Comparison of ENCODE assay signal across 18 cellular contexts in the genomic region with DNA sequence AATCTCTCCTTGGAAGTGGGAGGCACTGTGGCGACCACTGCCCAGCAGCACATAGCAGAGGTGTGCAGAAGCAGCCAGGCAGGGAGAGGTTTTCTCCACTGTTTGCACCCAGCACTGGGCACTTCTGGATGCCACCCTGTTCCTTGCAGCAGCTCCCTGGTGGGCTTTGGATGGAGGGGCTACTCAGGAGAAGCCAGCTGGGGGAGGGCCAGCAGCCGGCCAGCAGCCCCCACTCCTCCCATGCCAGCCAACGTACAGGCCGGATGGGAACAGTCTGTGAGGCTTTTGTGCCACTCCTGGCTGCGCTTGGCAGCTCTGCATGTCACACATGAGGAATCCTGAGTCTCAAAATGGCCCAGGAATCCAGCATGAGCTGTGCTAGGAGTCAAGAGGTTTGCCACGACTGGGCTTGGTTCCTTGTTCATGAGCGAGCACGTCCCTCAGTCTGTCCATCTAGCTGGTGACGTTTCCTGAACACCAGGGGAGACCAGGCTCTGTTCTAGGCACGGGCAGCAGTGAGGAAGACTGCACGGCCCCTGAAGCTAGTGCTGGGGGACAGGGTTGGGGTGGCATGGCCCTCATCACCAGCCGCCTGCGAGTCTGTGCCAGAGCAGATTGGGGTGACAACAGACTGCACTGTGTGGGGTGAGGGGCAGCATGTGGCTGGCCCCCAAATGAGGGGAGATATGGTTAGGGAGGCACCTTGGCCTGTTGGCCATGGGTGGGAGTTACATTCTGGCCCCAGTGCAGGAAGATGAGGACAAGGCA. TPM values are rescaled to one million over a fixed set of nuclear protein-coding genes. Genes with fewer than 3 reads are reported as not detected.
DNase-seq lines count a peak whose midpoint lies in the region; ATAC-seq and TF ChIP-seq lines count a peak whose summit lies in the region.
"Had no signal": no experiment of that assay in that cellular context is flagged by ENCODE, and none has a peak within 500 bp of the region (broad histone marks: within the 10 kb centered on the region; RNA-seq: fewer than 3 reads in every experiment).

No MANE protein-coding gene starts in this region.

- H3K4me3 ChIP-seq in GM23248 (no peak overlapping the region), heart left ventricle (no peak overlapping the region), mucosa of descending colon (no peak overlapping the region)
- H3K4me3 ChIP-seq: GM12878 had no signal

- H3K9me2 ChIP-seq in GM23248 (ENCODE audit: insufficient read depth) = no peaks in the 10 kb centered on the region

- peaks cover 99% of the 10 kb centered on the region for H3K79me2 ChIP-seq in GM23248 (ENCODE audit: insufficient read depth)

- no peaks in the 10 kb centered on the region for H3F3A ChIP-seq in GM23248 (ENCODE audit: insufficient read depth)

- in situ Hi-C loops in GM23248 (cut with MboI) = no loop called here

- H3K4me1 ChIP-seq in GM23248 (ENCODE audit: insufficient read depth) (no peaks in the 10 kb centered on the region), heart left ventricle (peaks cover 0 to 79% (median 52%) of the 10 kb centered on the region in 12 donors), mucosa of descending colon (ENCODE audit: low read depth) (peaks cover 11% of the 10 kb centered on the region)

- no peak for TF ChIP-seq CTCF in heart left ventricle (IDR thresholded peaks at IDR 0.05)
- TF ChIP-seq CTCF in mucosa of descending colon (IDR thresholded peaks at IDR 0.05) = no peak

- H4K20me1 ChIP-seq in GM23248 (ENCODE audit: insufficient read depth) = no peaks in the 10 kb centered on the region; the same call in 1 of the 2 replicates

- H3K36me3 ChIP-seq in GM23248 (ENCODE audit: low read depth) (no peaks in the 10 kb centered on the region), heart left ventricle (no peaks in the 10 kb centered on the region), mucosa of descending colon (ENCODE audit: low read depth) (no peaks in the 10 kb centered on the region)
- H3K36me3 ChIP-seq: neutrophil had no signal

- H3K27ac ChIP-seq in GM23248 (no peak overlapping the region), heart left ventricle (peak overlapping the region in 3 of 12 donors; percentile 23 to 43 (median 25)), substantia nigra (ENCODE audit: low read depth, low read length, poor library complexity, severe bottlenecking) (no peak overlapping the region)
- H3K27ac ChIP-seq: neutrophil had no signal

- no peaks in the 10 kb centered on the region for H3K27me3 ChIP-seq in GM23248 (replicated peaks; ENCODE audit: insufficient read depth)
- H3K27me3 ChIP-seq in heart left ventricle = no peaks in the 10 kb centered on the region
- H3K27me3 ChIP-seq: neutrophil had no signal

- DNase-seq in Ammon's horn (ENCODE audit: low spot score) (peak; percentile 1), GM23248 (peak; percentile 18), heart left ventricle (peak in 2 of 5 donors; percentile 59 to 66), mucosa of descending colon (peak in 2 of 3 donors; percentile 23 to 40), EL (no peak), substantia nigra (lab: John Stamatoyannopoulos, UW) (no peak), NCI-H2029 treated with DMSO at 0.1 percent for 48 hours (lab: John Stamatoyannopoulos, UW) (no peak)
- DNase-seq: activated naive CD4-positive, alpha-beta T cell treated with anti-CD3 and anti-CD28 coated beads for 36 hours; dermis blood vessel endothelial cell; MM.1S; NCI-H187 treated with DMSO at 0.1 percent for 48 hours; NCI-H446 treated with DMSO at 0.1 percent for 48 hours; SHP77; stimulated activated CD4-positive, alpha-beta T cell treated with anti-CD3 and anti-CD28 coated beads, Interleukin-4, amount 100 ng/mL, for 1 hour had no signal

- no peak overlapping the region for H3K9ac ChIP-seq in GM23248

- H3K9me3 ChIP-seq in GM23248 (ENCODE audit: low read depth) (no peaks in the 10 kb centered on the region), heart left ventricle (peaks cover 0 to 11% (median 0%) of the 10 kb centered on the region in 12 donors), mucosa of descending colon (no peaks in the 10 kb centered on the region)
- H3K9me3 ChIP-seq: neutrophil had no signal

- H3K4me2 ChIP-seq in GM23248 (ENCODE audit: unreplicated experiment) = no peak overlapping the region

- 47 to 48% methylated on average over 13 of the region's 13 CpGs for WGBS in GM23248 (ENCODE audit: low coverage in 1 of 2, low lambda C conversion rate in 2 of 2, missing lambda C conversion rate in 2 of 2), 2 experiments
- WGBS in heart left ventricle, 4 donors = 56 to 72% (median 64%) methylated on average over 8 to 13 of the region's 13 CpGs

- intact Hi-C loops in heart left ventricle (cut with DNase I) (no loop called here), mucosa of descending colon (cut with DNase I, micrococcal nuclease) (no loop called here)

- no peak for TF ChIP-seq POLR2A in heart left ventricle (IDR thresholded peaks at IDR 0.05)

- H2AFZ ChIP-seq in GM23248 = no peak overlapping the region

- peak; percentile 61 to 75 (median 69) for ATAC-seq in heart left ventricle
- no peak for ATAC-seq in mucosa of descending colon
- ATAC-seq in HG02870 (IDR thresholded peaks at IDR 0.05; ENCODE audit: unreplicated experiment) = no peak
- ATAC-seq: GM12878, WTC11 had no signal

RNA-seq across cellular contexts. Expression of gene PHF2, which starts 10.1 kb away (rescaled TPM):
- total RNA-seq in GM23248 (2014; rRNA removed; shearing (Covaris generic)) = 12.5 and 16.5 TPM in 2 replicates
- 3.5 and 4.6 TPM in 2 replicates for polyA plus RNA-seq in GM23248 (2016; fragmentation: Nextera tagmentation; extraction: Ambion mirVana)
- total RNA-seq in heart left ventricle = 10 to 100 TPM; 19.5 to 37.2 (median 22.4) TPM
- 10 to 100 TPM; 18.8 to 20.4 TPM for polyA plus RNA-seq in heart left ventricle
- total RNA-seq in mucosa of descending colon = 10 to 100 TPM; 19.1 to 42.9 (median 21.7) TPM

Comparison
In these comparisons a context has a peak if more than half of its experiments do, and no peak if none do; other contexts are left out.
1. DNase-seq: peak in Ammon's horn (single experiment), GM23248 (single experiment) and mucosa of descending colon (2 of 3); none in EL (single experiment), substantia nigra (0 of 49) and NCI-H2029 treated with DMSO at 0.1 percent for 48 hours (single experiment).
2. ATAC-seq: peak in heart left ventricle (4 of 4); none in mucosa of descending colon (single experiment) and HG02870 (single experiment).